Comparison of ENCODE assay signal across 19 cellular contexts in genomic region chr2:128490321-128490720, GRCh38.
A peak's percentile ranks its signal among the peaks of the same experiment; 100 is the strongest.
DNase-seq lines count a peak whose midpoint lies in the region; ATAC-seq, FAIRE-seq and TF ChIP-seq lines count a peak whose summit lies in the region.
"Had no signal": no experiment of that assay in that cellular context is flagged by ENCODE, and none has a peak within 500 bp of the region (broad histone marks: within the 10 kb centered on the region; RNA-seq: fewer than 3 reads in every experiment).

No MANE protein-coding gene starts in this region.

- peak overlapping the region in 3 of 11 experiments; percentile 30 to 42 (median 31); a peak in 5 of 22 replicates for H3K27ac ChIP-seq in BLaER1 treated with 17β-estradiol and CSF1 and Interleukin-3, amounts not matched to agents 10 nM and 100 nM
- H3K27ac ChIP-seq in KOPT-K1 (ENCODE audit: low read depth, low read length, poor library complexity, severe bottlenecking), result peak overlapping the region; percentile 94
- peak overlapping the region in 3 of 4 donors; percentile 42 to 59 (median 55) for H3K27ac ChIP-seq in esophagus squamous epithelium
- H3K27ac ChIP-seq in pancreas, result peak overlapping the region in 3 of 4 donors; percentile 7 to 50 (median 39)
- H3K27ac ChIP-seq in kidney (ENCODE audit: low read depth in 2 of 2, low read length in 2 of 2), result no peak overlapping the region
- H3K27ac ChIP-seq: KMS-11 had no signal

- peak overlapping the region in 1 of 10 experiments; percentile 8; a peak in 1 of 20 replicates for H3K4me3 ChIP-seq in BLaER1 treated with 17β-estradiol and CSF1 and Interleukin-3, amounts not matched to agents 10 nM and 100 nM
- H3K4me3 ChIP-seq in esophagus squamous epithelium, result no peak overlapping the region
- no peak overlapping the region for H3K4me3 ChIP-seq in pancreas
- H3K4me3 ChIP-seq in kidney (ENCODE audit: low read length in 2 of 2), result no peak overlapping the region
- H3K4me3 ChIP-seq: GM12878 had no signal

- DNase-seq in esophagus squamous epithelium (lab: John Stamatoyannopoulos, UW) (no peak), pancreas (no peak), NCI-H748 (lab: John Stamatoyannopoulos, UW; ENCODE audit: unreplicated experiment) (no peak), kidney (no peak)
- DNase-seq: COR-L47, MM.1S, NCI-H1417, NCI-H1930, NCI-H2171, NCI-H82 had no signal

- no peak for TF ChIP-seq POLR2A in esophagus squamous epithelium (IDR thresholded peaks at IDR 0.05)

- H3K9me3 ChIP-seq in BLaER1 treated with 17β-estradiol and CSF1 and Interleukin-3, amounts not matched to agents 10 nM and 100 nM (replicated peaks in 1 of 11), result peaks cover 0 to 18% (median 11%) of the 10 kb centered on the region in 11 experiments; a peak in 13 of 22 replicates
- peaks cover 10% of the 10 kb centered on the region for H3K9me3 ChIP-seq in KOPT-K1 (ENCODE audit: insufficient read depth, low read length, poor library complexity, severe bottlenecking)
- H3K9me3 ChIP-seq in esophagus squamous epithelium, result peaks cover 0 to 7% (median 0%) of the 10 kb centered on the region in 3 donors
- no peaks in the 10 kb centered on the region for H3K9me3 ChIP-seq in pancreas
- H3K9me3 ChIP-seq in kidney (ENCODE audit: control insufficient read depth in 1 of 2, low read length in 2 of 2), result peaks cover 0 to 6% of the 10 kb centered on the region in 2 donors

- TF ChIP-seq CTCF in esophagus squamous epithelium (IDR thresholded peaks at IDR 0.05) (no peak), pancreas (IDR thresholded peaks at IDR 0.05) (no peak), kidney (IDR thresholded peaks at IDR 0.05; ENCODE audit: borderline replicate concordance, extremely low read depth, insufficient read depth) (no peak)

- no peaks in the 10 kb centered on the region for H3K27me3 ChIP-seq in BLaER1 treated with 17β-estradiol and CSF1 and Interleukin-3, amounts not matched to agents 10 nM and 100 nM
- H3K27me3 ChIP-seq in esophagus squamous epithelium (peaks cover 0 to 15% (median 0%) of the 10 kb centered on the region in 4 donors), pancreas (no peaks in the 10 kb centered on the region)

- FAIRE-seq in pancreas (lab: Jason Lieb, UNC), result no peak
- no peak for FAIRE-seq in kidney (lab: Jason Lieb, UNC)
- FAIRE-seq: A204.1, GM12878, GM18507 had no signal

- intact Hi-C loops in esophagus squamous epithelium (cut with DNase I), result no loop called here
- intact Hi-C loops in pancreas (cut with DNase I), result no loop called here
- intact Hi-C loops in kidney (cut with DNase I), result no loop called here

- no peak for ATAC-seq in pancreas
- no peak for ATAC-seq in HG02870 (IDR thresholded peaks at IDR 0.05; ENCODE audit: unreplicated experiment)
- no peak for ATAC-seq in HG03196 (IDR thresholded peaks at IDR 0.05; ENCODE audit: unreplicated experiment)
- ATAC-seq: GM12878, HCT116 had no signal

- H3K4me1 ChIP-seq in BLaER1 treated with 17β-estradiol and CSF1 and Interleukin-3, amounts not matched to agents 10 nM and 100 nM, result peaks cover 32 to 72% (median 49%) of the 10 kb centered on the region in 10 experiments
- H3K4me1 ChIP-seq in esophagus squamous epithelium (peaks cover 0 to 24% (median 0%) of the 10 kb centered on the region in 3 donors), pancreas (peaks cover 10 to 18% (median 11%) of the 10 kb centered on the region in 3 donors), kidney (ENCODE audit: control insufficient read depth in 1 of 2, insufficient read depth in 1 of 2, low read depth in 1 of 2, low read length in 2 of 2) (no peaks in the 10 kb centered on the region)

- H3K4me2 ChIP-seq in BLaER1 treated with 17β-estradiol and CSF1 and Interleukin-3, amounts not matched to agents 10 nM and 100 nM, result peak overlapping the region; percentile 66 to 93 (median 75)
- H3K4me2 ChIP-seq: KMS-11 had no signal

- H3K9ac ChIP-seq in BLaER1 treated with 17β-estradiol and CSF1 and Interleukin-3, amounts not matched to agents 10 nM and 100 nM, result peak overlapping the region in 2 of 11 experiments; percentile 20; a peak in 1 of 22 replicates
- H3K9ac ChIP-seq in kidney (ENCODE audit: low read length in 2 of 2), result no peak overlapping the region
- H3K9ac ChIP-seq: KMS-11 had no signal

- no peaks in the 10 kb centered on the region for H4K20me1 ChIP-seq in BLaER1 treated with 17β-estradiol and CSF1 and Interleukin-3, amounts not matched to agents 10 nM and 100 nM

- peaks cover 0 to 14% (median 0%) of the 10 kb centered on the region in 11 experiments; a peak in 3 of 22 replicates for H3K36me3 ChIP-seq in BLaER1 treated with 17β-estradiol and CSF1 and Interleukin-3, amounts not matched to agents 10 nM and 100 nM
- H3K36me3 ChIP-seq in KOPT-K1 (ENCODE audit: insufficient read depth, low read length) (peaks cover 11% of the 10 kb centered on the region; the same call in 1 of the 2 replicates), esophagus squamous epithelium (no peaks in the 10 kb centered on the region), pancreas (no peaks in the 10 kb centered on the region), kidney (ENCODE audit: control insufficient read depth in 1 of 2, insufficient read depth in 2 of 2, low read length in 2 of 2) (no peaks in the 10 kb centered on the region)

- WGBS in esophagus squamous epithelium, 2 donors, result 67 to 92% methylated on average over 3 of the region's 5 CpGs
- WGBS in pancreas, 2 donors, result 84 to 85% methylated on average over 5 of the region's 5 CpGs

Comparison
In these comparisons a context has a peak if more than half of its experiments do, and no peak if none do; other contexts are left out.
1. H3K27ac ChIP-seq: peak in KOPT-K1 (single experiment), esophagus squamous epithelium (3 of 4) and pancreas (3 of 4); none in kidney (0 of 2).